ENCODE assay signal across 21 cellular contexts in the genomic region with DNA sequence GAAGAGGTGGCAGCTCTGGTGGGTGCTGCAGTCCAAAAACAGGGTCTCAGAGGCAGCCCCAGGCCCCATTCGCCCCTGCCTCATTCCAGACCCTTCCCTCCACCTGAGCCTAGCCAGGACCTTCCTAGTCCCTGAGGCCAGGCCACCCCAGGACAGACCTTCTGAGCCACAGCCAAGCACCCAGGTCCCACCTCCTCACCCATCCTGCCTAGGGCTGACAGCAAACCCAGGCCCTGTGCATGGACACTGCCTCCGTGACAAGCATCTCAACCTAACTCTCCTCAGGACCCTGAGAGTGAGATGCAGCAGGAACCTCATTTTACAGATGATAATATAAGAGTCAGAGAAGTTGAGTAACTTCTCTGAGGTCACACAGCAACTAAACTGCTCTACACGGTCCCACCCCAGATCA. TPM values are rescaled to one million over a fixed set of nuclear protein-coding genes. Genes with fewer than 3 reads are reported as not detected.
A peak's percentile ranks its signal among the peaks of the same experiment; 100 is the strongest.
DNase-seq lines count a peak whose midpoint lies in the region; ATAC-seq, FAIRE-seq and TF ChIP-seq lines count a peak whose summit lies in the region.
"Had no signal": no experiment of that assay in that cellular context is flagged by ENCODE, and none has a peak within 500 bp of the region (broad histone marks: within the 10 kb centered on the region; RNA-seq: fewer than 3 reads in every experiment).

No MANE protein-coding gene starts in this region.

- TF ChIP-seq CTCF in nephron progenitor cell (IDR thresholded peaks at IDR 0.05) (no peak), upper lobe of right lung (IDR thresholded peaks at IDR 0.05) (no peak), type B pancreatic cell (conservative IDR thresholded peaks at IDR 0.05) (no peak)

- no peak overlapping the region for H3K27ac Mint-ChIP-seq in activated naive CD4-positive, alpha-beta T cell treated with anti-CD3 and anti-CD28 coated beads, Interleukin-2, amount 10 ng/mL, durations not matched to agents 7 days and 5 days
- no peak overlapping the region for H3K27ac Mint-ChIP-seq in activated naive CD4-positive, alpha-beta T cell treated with anti-CD3 and anti-CD28 coated beads for 36 hours
- H3K27ac Mint-ChIP-seq in nephron progenitor cell, result peak overlapping the region; percentile 48
- H3K27ac Mint-ChIP-seq in type B pancreatic cell, result no peak overlapping the region
- H3K27ac Mint-ChIP-seq: activated CD4-positive, alpha-beta T cell treated with anti-CD3 and anti-CD28 coated beads, Interleukin-2, amount 10 ng/mL, durations not matched to agents 24 days and 14 days; CD4-positive, alpha-beta memory T cell had no signal

- no peak for ATAC-seq in upper lobe of right lung
- ATAC-seq: activated naive CD4-positive, alpha-beta T cell treated with anti-CD3 and anti-CD28 coated beads, Interleukin-2, amount 50 U/mL, for 72 hours; psoas muscle had no signal

- intact Hi-C loops in activated naive CD4-positive, alpha-beta T cell treated with anti-CD3 and anti-CD28 coated beads for 36 hours (cut with micrococcal nuclease), result no loop called here
- intact Hi-C loops in upper lobe of right lung (cut with DNase I), result no loop called here

- peaks cover 12% of the 10 kb centered on the region for H3K9me3 Mint-ChIP-seq in activated naive CD4-positive, alpha-beta T cell treated with anti-CD3 and anti-CD28 coated beads, Interleukin-2, amount 10 ng/mL, durations not matched to agents 7 days and 5 days
- peaks cover 12% of the 10 kb centered on the region for H3K9me3 Mint-ChIP-seq in activated naive CD4-positive, alpha-beta T cell treated with anti-CD3 and anti-CD28 coated beads for 36 hours
- peaks cover 16% of the 10 kb centered on the region for H3K9me3 Mint-ChIP-seq in nephron progenitor cell
- peaks cover 6% of the 10 kb centered on the region for H3K9me3 Mint-ChIP-seq in type B pancreatic cell

- no peak for FAIRE-seq in H54 (lab: Jason Lieb, UNC)
- FAIRE-seq: RCC 7860 had no signal

- H3K4me3 ChIP-seq in upper lobe of right lung, result no peak overlapping the region
- H3K4me3 ChIP-seq: breast epithelium, dorsolateral prefrontal cortex, lower lobe of right lung, psoas muscle, thyroid gland had no signal

- H3K4me1 Mint-ChIP-seq in activated naive CD4-positive, alpha-beta T cell treated with anti-CD3 and anti-CD28 coated beads, Interleukin-2, amount 10 ng/mL, durations not matched to agents 7 days and 5 days, result no peaks in the 10 kb centered on the region
- H3K4me1 Mint-ChIP-seq in activated naive CD4-positive, alpha-beta T cell treated with anti-CD3 and anti-CD28 coated beads for 36 hours (ENCODE audit: low read depth), result no peaks in the 10 kb centered on the region
- H3K4me1 Mint-ChIP-seq in nephron progenitor cell, result peaks cover 71% of the 10 kb centered on the region
- H3K4me1 Mint-ChIP-seq in type B pancreatic cell (ENCODE audit: unreplicated experiment), result no peaks in the 10 kb centered on the region
- H3K4me1 Mint-ChIP-seq: activated CD4-positive, alpha-beta T cell treated with anti-CD3 and anti-CD28 coated beads, Interleukin-2, amount 10 ng/mL, durations not matched to agents 24 days and 14 days; CD4-positive, alpha-beta memory T cell had no signal

- no peaks in the 10 kb centered on the region for H3K4me1 ChIP-seq in upper lobe of right lung
- H3K4me1 ChIP-seq: breast epithelium had no signal

- H3K4me3 Mint-ChIP-seq in activated naive CD4-positive, alpha-beta T cell treated with anti-CD3 and anti-CD28 coated beads, Interleukin-2, amount 10 ng/mL, durations not matched to agents 7 days and 5 days, result no peak overlapping the region
- no peak overlapping the region for H3K4me3 Mint-ChIP-seq in activated naive CD4-positive, alpha-beta T cell treated with anti-CD3 and anti-CD28 coated beads for 36 hours
- H3K4me3 Mint-ChIP-seq in nephron progenitor cell, result no peak overlapping the region
- H3K4me3 Mint-ChIP-seq in type B pancreatic cell, result no peak overlapping the region
- H3K4me3 Mint-ChIP-seq: activated CD4-positive, alpha-beta T cell treated with anti-CD3 and anti-CD28 coated beads, Interleukin-2, amount 10 ng/mL, durations not matched to agents 24 days and 14 days had no signal

- H3K36me3 Mint-ChIP-seq in activated naive CD4-positive, alpha-beta T cell treated with anti-CD3 and anti-CD28 coated beads, Interleukin-2, amount 10 ng/mL, durations not matched to agents 7 days and 5 days, result no peaks in the 10 kb centered on the region
- peaks cover 2% of the 10 kb centered on the region for H3K36me3 Mint-ChIP-seq in activated naive CD4-positive, alpha-beta T cell treated with anti-CD3 and anti-CD28 coated beads for 36 hours (ENCODE audit: low read depth)
- H3K36me3 Mint-ChIP-seq in nephron progenitor cell (ENCODE audit: low read depth), result no peaks in the 10 kb centered on the region
- no peaks in the 10 kb centered on the region for H3K36me3 Mint-ChIP-seq in type B pancreatic cell

- no peak for TF ChIP-seq POLR2A in H54 (IDR thresholded peaks at IDR 0.05; ENCODE audit: low read depth, low read length)

- H3K27ac ChIP-seq in upper lobe of right lung, result no peak overlapping the region
- H3K27ac ChIP-seq: breast epithelium, dorsolateral prefrontal cortex, lower lobe of right lung, psoas muscle, thyroid gland had no signal

- DNase-seq in activated naive CD4-positive, alpha-beta T cell treated with anti-CD3 and anti-CD28 coated beads, Interleukin-2, amount 10 ng/mL, durations not matched to agents 7 days and 5 days, result peak; percentile 10
- no peak for DNase-seq in activated naive CD4-positive, alpha-beta T cell treated with anti-CD3 and anti-CD28 coated beads for 36 hours
- DNase-seq in activated CD8-positive, alpha-beta memory T cell treated with anti-CD3 and anti-CD28 coated beads, Interleukin-2, amount 50 U/mL, for 4 hours, result peak; percentile 3
- DNase-seq in nephron progenitor cell (no peak), upper lobe of right lung (peak; percentile 22), NCI-H1417 (lab: John Stamatoyannopoulos, UW) (no peak), H54 (ENCODE audit: insufficient read length, low spot score) (no peak), type B pancreatic cell (ENCODE audit: extremely low spot score, unreplicated experiment) (no peak)
- DNase-seq: activated CD4-positive, alpha-beta T cell treated with anti-CD3 and anti-CD28 coated beads, Interleukin-2, amount 10 ng/mL, durations not matched to agents 24 days and 14 days; NCI-H1694 treated with DMSO at 0.1 percent for 48 hours; NCI-H446; psoas muscle; stimulated activated CD4-positive, alpha-beta T cell treated with anti-CD3 and anti-CD28 coated beads, Interleukin-12 subunit alpha, Interleukin-12 subunit beta, amount 100 ng/mL, for 4 hours had no signal

- H3K9me3 ChIP-seq in upper lobe of right lung, result peaks cover 10% of the 10 kb centered on the region
- H3K9me3 ChIP-seq: thyroid gland had no signal

- H3K27me3 ChIP-seq in upper lobe of right lung, result no peaks in the 10 kb centered on the region
- H3K27me3 ChIP-seq: breast epithelium, dorsolateral prefrontal cortex, thyroid gland had no signal

- H3K27me3 Mint-ChIP-seq in activated naive CD4-positive, alpha-beta T cell treated with anti-CD3 and anti-CD28 coated beads, Interleukin-2, amount 10 ng/mL, durations not matched to agents 7 days and 5 days, result peaks cover 15% of the 10 kb centered on the region
- H3K27me3 Mint-ChIP-seq in activated naive CD4-positive, alpha-beta T cell treated with anti-CD3 and anti-CD28 coated beads for 36 hours (ENCODE audit: low read depth), result no peaks in the 10 kb centered on the region
- H3K27me3 Mint-ChIP-seq in nephron progenitor cell (ENCODE audit: low read depth, poor library complexity), result no peaks in the 10 kb centered on the region
- H3K27me3 Mint-ChIP-seq in type B pancreatic cell, result no peaks in the 10 kb centered on the region
- H3K27me3 Mint-ChIP-seq: CD4-positive, alpha-beta memory T cell had no signal

- no peaks in the 10 kb centered on the region for H3K36me3 ChIP-seq in upper lobe of right lung
- H3K36me3 ChIP-seq: breast epithelium, lower lobe of right lung, thyroid gland had no signal

- CTCF ChIA-PET in activated naive CD4-positive, alpha-beta T cell treated with anti-CD3 and anti-CD28 coated beads, Interleukin-2, amount 10 ng/mL, durations not matched to agents 7 days and 5 days (lab: Charles Lee), result interaction anchor here (1.6 kb wide), 1 partner anchor 15 kb away, joined by 5 read pairs; a partner anchor contains a TSS
- CTCF ChIA-PET in activated naive CD4-positive, alpha-beta T cell treated with anti-CD3 and anti-CD28 coated beads for 36 hours (lab: Charles Lee), result no interaction called here

RNA-seq across cellular contexts. Expression of a gene that starts 15.5 kb away (rescaled TPM):
- under 1 TPM; 0.52 TPM for total RNA-seq in activated naive CD4-positive, alpha-beta T cell treated with anti-CD3 and anti-CD28 coated beads for 36 hours
- total RNA-seq in upper lobe of right lung, result 0.14 TPM
- total RNA-seq in type B pancreatic cell (ENCODE audit: low replicate concordance), result 2.4 and 13.9 TPM in 2 replicates
- total RNA-seq: CD4-positive, alpha-beta memory T cell; myocyte had no signal

RNA-seq across cellular contexts. Expression of a gene that starts 37.4 kb away (rescaled TPM):
- total RNA-seq in activated naive CD4-positive, alpha-beta T cell treated with anti-CD3 and anti-CD28 coated beads for 36 hours, result 1 to 10 TPM; 2.5 to 2.6 TPM
- total RNA-seq in upper lobe of right lung (not detected), type B pancreatic cell (ENCODE audit: low replicate concordance) (0.93 TPM in 1 of 2 replicates, not detected in the other)
- total RNA-seq: lower lobe of right lung, myocyte, psoas muscle, thyroid gland had no signal

RNA-seq across cellular contexts. Expression of a gene that starts 44.3 kb away (rescaled TPM):
- total RNA-seq in activated naive CD4-positive, alpha-beta T cell treated with anti-CD3 and anti-CD28 coated beads for 36 hours, result 100 to 1,000 TPM; 429 to 463 TPM
- 4.4 TPM for total RNA-seq in upper lobe of right lung
- 4.3 and 4.5 TPM in 2 replicates for total RNA-seq in type B pancreatic cell (ENCODE audit: low replicate concordance)

Comparison
In these comparisons a context has a peak if more than half of its experiments do, and no peak if none do; other contexts are left out.
1. DNase-seq: peak in activated naive CD4-positive, alpha-beta T cell treated with anti-CD3 and anti-CD28 coated beads, Interleukin-2, amount 10 ng/mL, durations not matched to agents 7 days and 5 days (single experiment), activated CD8-positive, alpha-beta memory T cell treated with anti-CD3 and anti-CD28 coated beads, Interleukin-2, amount 50 U/mL, for 4 hours (single experiment) and upper lobe of right lung (single experiment); none in activated naive CD4-positive, alpha-beta T cell treated with anti-CD3 and anti-CD28 coated beads for 36 hours (single experiment), nephron progenitor cell (single experiment), NCI-H1417 (0 of 3), H54 (single experiment) and type B pancreatic cell (single experiment).
2. RNA of a gene that starts 44.3 kb away (total RNA-seq): 429 to 463 TPM in activated naive CD4-positive, alpha-beta T cell treated with anti-CD3 and anti-CD28 coated beads for 36 hours; 4.3 to 4.5 TPM in type B pancreatic cell and 4.4 TPM in upper lobe of right lung (single experiment); every median in the first group is over 10 times any median in the second.